8 cellular contexts compared by ENCODE assay signal in genomic region chr2:180497621-180498152, GRCh38.
"Had no signal": no experiment of that assay in that cellular context is flagged by ENCODE, and none has a peak within 500 bp of the region (broad histone marks: within the 10 kb centered on the region; RNA-seq: fewer than 3 reads in every experiment).

No MANE protein-coding gene starts in this region.

- H3K4me3 ChIP-seq: GM23338, HAP-1 had no signal

- H3K36me3 ChIP-seq: HAP-1 had no signal

- H3K9me3 ChIP-seq: HAP-1 had no signal

- FAIRE-seq: H1, HepG2 had no signal

- H3K27ac ChIP-seq: HL-60 had no signal

- H3K4me1 ChIP-seq: HAP-1 had no signal

- DNase-seq: H7, HFFc6, KBM-7 had no signal

- H2AFZ ChIP-seq: GM23338 had no signal

- H3K4me2 ChIP-seq: GM23338 had no signal
